In the genomic region with DNA sequence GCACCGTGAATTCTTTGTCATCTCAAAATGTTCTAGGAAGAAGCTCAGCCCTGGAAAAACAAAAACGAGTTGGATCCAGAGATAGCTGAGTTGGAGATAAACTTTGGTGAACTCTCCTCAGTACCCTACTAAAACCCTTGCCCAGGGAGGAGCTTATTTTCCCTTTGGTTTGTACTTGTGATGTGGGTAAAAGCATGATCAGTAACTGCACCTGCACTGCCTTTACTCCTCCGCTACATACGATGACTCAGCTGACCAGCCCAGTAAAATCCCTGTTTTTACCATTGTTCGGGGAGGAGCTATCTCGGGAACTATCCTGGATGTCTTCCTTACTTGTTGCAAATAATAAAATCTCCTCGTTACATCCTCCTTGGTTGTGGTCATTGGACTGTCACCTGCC, we compare ENCODE assay signal across 25 cellular contexts.
DNase-seq lines count a peak whose midpoint lies in the region; ATAC-seq, FAIRE-seq and TF ChIP-seq lines count a peak whose summit lies in the region.
"Had no signal": no experiment of that assay in that cellular context is flagged by ENCODE, and none has a peak within 500 bp of the region (broad histone marks: within the 10 kb centered on the region; RNA-seq: fewer than 3 reads in every experiment).

No MANE protein-coding gene starts in this region.

- no peak for TF ChIP-seq RAD21 in liver (IDR thresholded peaks at IDR 0.05)
- TF ChIP-seq RAD21 in HepG2 (CRISPR knock-in tag; IDR thresholded peaks at IDR 0.05): no peak

- FAIRE-seq in HepG2 (lab: Jason Lieb, UNC): no peak
- FAIRE-seq: A204.1, G401.6, GM12891, GM19239, H54, HTR-8/SVneo had no signal

- peaks cover 3% of the 10 kb centered on the region for H3K27me3 Mint-ChIP-seq in chondrocyte (ENCODE audit: low read depth)
- H3K27me3 Mint-ChIP-seq: CD4-positive, CD25-positive, alpha-beta regulatory T cell; CD8-positive, alpha-beta memory T cell had no signal

- H3K9me3 ChIP-seq in liver (ENCODE audit: control insufficient read depth in 4 of 4, low read length in 3 of 4): no peaks in the 10 kb centered on the region
- no peaks in the 10 kb centered on the region for H3K9me3 ChIP-seq in HepG2 (ENCODE audit: low read length)
- H3K9me3 ChIP-seq in adrenal gland (replicated peaks in 1 of 3): no peaks in the 10 kb centered on the region
- H3K9me3 ChIP-seq: BE2C had no signal

- H3K27me3 ChIP-seq in liver (ENCODE audit: control insufficient read depth in 4 of 4, insufficient read depth in 4 of 4, low read length in 3 of 4) (no peaks in the 10 kb centered on the region), HepG2 (ENCODE audit: control insufficient read depth in 1 of 2, insufficient read depth in 2 of 2, low read length in 2 of 2) (no peaks in the 10 kb centered on the region), foreskin keratinocyte (no peaks in the 10 kb centered on the region), adrenal gland (peaks cover 5% of the 10 kb centered on the region)
- H3K27me3 ChIP-seq: BE2C had no signal

- in situ Hi-C loops in HepG2 (cut with HindIII; ENCODE audit: extremely low pct_ligation_motif_present, low pct_unique_long_range_greater_than_20kb): no loop called here

- intact Hi-C loops in HepG2 (cut with micrococcal nuclease; ENCODE audit: unreplicated experiment) (no loop called here), adrenal gland (cut with DNase I) (no loop called here)

- no peak for TF ChIP-seq POLR2A in HepG2 (IDR thresholded peaks at IDR 0.05; ENCODE audit: insufficient read depth in 1 of 2, low read depth in 2 of 2, low read length in 2 of 2)
- no peak for TF ChIP-seq POLR2A in adrenal gland (IDR thresholded peaks at IDR 0.05)

- H3K9ac ChIP-seq in liver (ENCODE audit: low read depth in 1 of 2, low read length in 2 of 2): no peak overlapping the region
- no peak overlapping the region for H3K9ac ChIP-seq in HepG2 (ENCODE audit: insufficient read depth, low read depth, low read length)
- H3K9ac ChIP-seq: GM23248 had no signal

- no peak overlapping the region for H3K4me2 ChIP-seq in HepG2 (ENCODE audit: low read depth, low read length)

- H3K36me3 ChIP-seq in liver (ENCODE audit: control insufficient read depth in 4 of 4, insufficient read depth in 3 of 4, low read depth in 1 of 4, low read length in 3 of 4) (no peaks in the 10 kb centered on the region), HepG2 (replicated peaks in 1 of 2; ENCODE audit: control insufficient read depth in 1 of 2, insufficient read depth in 2 of 2, low read length in 2 of 2) (no peaks in the 10 kb centered on the region), adrenal gland (replicated peaks in 1 of 2) (no peaks in the 10 kb centered on the region)
- H3K36me3 ChIP-seq: BE2C had no signal

- no peak overlapping the region for H3K4me3 Mint-ChIP-seq in chondrocyte (ENCODE audit: unreplicated experiment)
- H3K4me3 Mint-ChIP-seq: CD4-positive, CD25-positive, alpha-beta regulatory T cell; CD8-positive, alpha-beta memory T cell had no signal

- H3K79me2 ChIP-seq in HepG2 (ENCODE audit: insufficient read depth, low read length): no peaks in the 10 kb centered on the region

- TF ChIP-seq CTCF in liver (IDR thresholded peaks at IDR 0.05; ENCODE audit: low read depth, low read length, missing input control) (no peak), HepG2 (CRISPR knock-in tag; IDR thresholded peaks at IDR 0.05) (no peak), foreskin keratinocyte (conservative IDR thresholded peaks at IDR 0.05) (no peak), adrenal gland (IDR thresholded peaks at IDR 0.05) (no peak), chondrocyte (IDR thresholded peaks at IDR 0.05) (no peak)

- no peaks in the 10 kb centered on the region for H4K20me1 ChIP-seq in HepG2 (ENCODE audit: insufficient read depth, low read length)

- POLR2A ChIA-PET in HepG2 (lab: Yijun Ruan, JAX): no interaction called here

- no peaks in the 10 kb centered on the region for H3K9me3 Mint-ChIP-seq in chondrocyte (ENCODE audit: low read depth)

- H3K4me1 Mint-ChIP-seq in chondrocyte (ENCODE audit: low read depth): no peaks in the 10 kb centered on the region
- H3K4me1 Mint-ChIP-seq: CD4-positive, CD25-positive, alpha-beta regulatory T cell; CD8-positive, alpha-beta memory T cell had no signal

- TF ChIP-seq EP300 in HepG2 (IDR thresholded peaks at IDR 0.05; ENCODE audit: low read depth in 2 of 2, low read length in 2 of 2): no peak
- no peak for TF ChIP-seq EP300 in HepG2 (CRISPR knock-in tag; IDR thresholded peaks at IDR 0.05; ENCODE audit: borderline replicate concordance)

- BruUV-seq in HepG2 (replicated peaks; lab: Mats Ljungman, UMichigan): no TSS peak

- DNase-seq in HepG2 (ENCODE audit: low spot score): no peak
- DNase-seq in SW480 (ENCODE audit: low spot score): peak; percentile 57
- no peak for DNase-seq in foreskin keratinocyte
- DNase-seq in adrenal gland: no peak
- no peak for DNase-seq in activated CD4-positive, CD25-positive, alpha-beta regulatory T cell (lab: John Stamatoyannopoulos, UW)
- DNase-seq in chondrocyte (ENCODE audit: low spot score): no peak
- DNase-seq: ACHN; BE2C; C1 segment of cervical spinal cord; CD4-positive, CD25-positive, alpha-beta regulatory T cell; CD8-positive, alpha-beta memory T cell; COR-L47; DMS 273 treated with DMSO at 0.1 percent for 48 hours; DMS53; DND-41; EL; GM23248; HCEC 1CT had no signal

- no peaks in the 10 kb centered on the region for H3K36me3 Mint-ChIP-seq in chondrocyte (ENCODE audit: low read depth)
- H3K36me3 Mint-ChIP-seq: CD4-positive, CD25-positive, alpha-beta regulatory T cell; CD8-positive, alpha-beta memory T cell had no signal

- H3K4me3 ChIP-seq in liver (ENCODE audit: low read depth in 1 of 3, low read length in 3 of 3) (no peak overlapping the region), HepG2 (replicated peaks in 1 of 3; ENCODE audit: insufficient read depth in 1 of 3, low read depth in 2 of 3, low read length in 3 of 3) (no peak overlapping the region), adrenal gland (no peak overlapping the region)
- H3K4me3 ChIP-seq: GM23248 had no signal

- ATAC-seq in HepG2 (no peak), foreskin keratinocyte (peak; percentile 66)

- no peak overlapping the region for H2AFZ ChIP-seq in HepG2 (ENCODE audit: low read length)
- H2AFZ ChIP-seq: GM23248 had no signal

- H3K4me1 ChIP-seq in liver (ENCODE audit: control insufficient read depth in 4 of 4, insufficient read depth in 4 of 4, low read length in 3 of 4) (peaks cover 4 to 34% (median 16%) of the 10 kb centered on the region in 4 donors), HepG2 (ENCODE audit: insufficient read depth, low read length) (0 out of 2 replicates have a peak, but pooled peaks cover 5% of the 10 kb centered on the region), foreskin keratinocyte (no peaks in the 10 kb centered on the region), adrenal gland (replicated peaks in 1 of 2) (no peaks in the 10 kb centered on the region)
- H3K4me1 ChIP-seq: BE2C had no signal

- no peak overlapping the region for H3K27ac Mint-ChIP-seq in chondrocyte (ENCODE audit: unreplicated experiment)
- H3K27ac Mint-ChIP-seq: CD4-positive, CD25-positive, alpha-beta regulatory T cell; CD8-positive, alpha-beta memory T cell had no signal

- peak overlapping the region in 1 of 2 donors; percentile 47 for H3K27ac ChIP-seq in liver (ENCODE audit: low read depth in 1 of 2, low read length in 2 of 2)
- H3K27ac ChIP-seq in HepG2 (ENCODE audit: extremely low read length, insufficient read depth, low read length): no peak overlapping the region
- H3K27ac ChIP-seq in foreskin keratinocyte: no peak overlapping the region
- no peak overlapping the region for H3K27ac ChIP-seq in adrenal gland
- H3K27ac ChIP-seq: GM23248 had no signal

- CTCF ChIA-PET in HepG2 (lab: Yijun Ruan, JAX; ENCODE audit: low intra/inter-chr PET ratio, low total read pairs): no interaction called here

- WGBS in liver: 52% methylated on average over 7 of the region's 7 CpGs
- WGBS in HepG2 (ENCODE audit: low lambda C conversion rate): 7% methylated on average over 7 of the region's 7 CpGs
- 66 to 78% (median 71%) methylated on average over 7 of the region's 7 CpGs for WGBS in adrenal gland, 4 donors

TF ChIP-seq in liver, 16 proteins besides CTCF, POLR2A, EP300 and RAD21 (continues in another document):
- TF ChIP-seq, protein P1, sequence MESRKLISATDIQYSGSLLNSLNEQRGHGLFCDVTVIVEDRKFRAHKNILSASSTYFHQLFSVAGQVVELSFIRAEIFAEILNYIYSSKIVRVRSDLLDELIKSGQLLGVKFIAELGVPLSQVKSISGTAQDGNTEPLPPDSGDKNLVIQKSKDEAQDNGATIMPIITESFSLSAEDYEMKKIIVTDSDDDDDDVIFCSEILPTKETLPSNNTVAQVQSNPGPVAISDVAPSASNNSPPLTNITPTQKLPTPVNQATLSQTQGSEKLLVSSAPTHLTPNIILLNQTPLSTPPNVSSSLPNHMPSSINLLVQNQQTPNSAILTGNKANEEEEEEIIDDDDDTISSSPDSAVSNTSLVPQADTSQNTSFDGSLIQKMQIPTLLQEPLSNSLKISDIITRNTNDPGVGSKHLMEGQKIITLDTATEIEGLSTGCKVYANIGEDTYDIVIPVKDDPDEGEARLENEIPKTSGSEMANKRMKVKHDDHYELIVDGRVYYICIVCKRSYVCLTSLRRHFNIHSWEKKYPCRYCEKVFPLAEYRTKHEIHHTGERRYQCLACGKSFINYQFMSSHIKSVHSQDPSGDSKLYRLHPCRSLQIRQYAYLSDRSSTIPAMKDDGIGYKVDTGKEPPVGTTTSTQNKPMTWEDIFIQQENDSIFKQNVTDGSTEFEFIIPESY (IDR thresholded peaks at IDR 0.05): peak; percentile 50
- peak; percentile 40 for TF ChIP-seq YY1 (IDR thresholded peaks at IDR 0.05)

TF ChIP-seq in HepG2, 621 proteins besides CTCF, POLR2A, EP300 and RAD21 (continues in another document):
- TF ChIP-seq JDP2 (CRISPR knock-in tag; IDR thresholded peaks at IDR 0.05; ENCODE audit: borderline replicate concordance) (no peak), IRX3 (CRISPR knock-in tag; IDR thresholded peaks at IDR 0.05; ENCODE audit: borderline replicate concordance, low read depth) (no peak)
- TF ChIP-seq, protein P2, sequence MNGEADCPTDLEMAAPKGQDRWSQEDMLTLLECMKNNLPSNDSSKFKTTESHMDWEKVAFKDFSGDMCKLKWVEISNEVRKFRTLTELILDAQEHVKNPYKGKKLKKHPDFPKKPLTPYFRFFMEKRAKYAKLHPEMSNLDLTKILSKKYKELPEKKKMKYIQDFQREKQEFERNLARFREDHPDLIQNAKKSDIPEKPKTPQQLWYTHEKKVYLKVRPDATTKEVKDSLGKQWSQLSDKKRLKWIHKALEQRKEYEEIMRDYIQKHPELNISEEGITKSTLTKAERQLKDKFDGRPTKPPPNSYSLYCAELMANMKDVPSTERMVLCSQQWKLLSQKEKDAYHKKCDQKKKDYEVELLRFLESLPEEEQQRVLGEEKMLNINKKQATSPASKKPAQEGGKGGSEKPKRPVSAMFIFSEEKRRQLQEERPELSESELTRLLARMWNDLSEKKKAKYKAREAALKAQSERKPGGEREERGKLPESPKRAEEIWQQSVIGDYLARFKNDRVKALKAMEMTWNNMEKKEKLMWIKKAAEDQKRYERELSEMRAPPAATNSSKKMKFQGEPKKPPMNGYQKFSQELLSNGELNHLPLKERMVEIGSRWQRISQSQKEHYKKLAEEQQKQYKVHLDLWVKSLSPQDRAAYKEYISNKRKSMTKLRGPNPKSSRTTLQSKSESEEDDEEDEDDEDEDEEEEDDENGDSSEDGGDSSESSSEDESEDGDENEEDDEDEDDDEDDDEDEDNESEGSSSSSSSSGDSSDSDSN (CRISPR knock-in tag; IDR thresholded peaks at IDR 0.05): no peak
